In genomic region chr22:11628651-11629511, GRCh38 we compare ENCODE assay signal across 16 cellular contexts.
DNase-seq lines count a peak whose midpoint lies in the region; ATAC-seq and TF ChIP-seq lines count a peak whose summit lies in the region.
"Had no signal": no experiment of that assay in that cellular context is flagged by ENCODE, and none has a peak within 500 bp of the region (broad histone marks: within the 10 kb centered on the region; RNA-seq: fewer than 3 reads in every experiment).

No MANE protein-coding gene starts in this region.

- intact Hi-C loops in posterior vena cava (cut with DNase I): no loop called here
- intact Hi-C loops in gastrocnemius medialis (cut with DNase I; ENCODE audit: low total_unique reads): no loop called here

- no peaks in the 10 kb centered on the region for H3K36me3 ChIP-seq in BLaER1
- no peaks in the 10 kb centered on the region for H3K36me3 ChIP-seq in H7 (replicated peaks; ENCODE audit: control insufficient read depth, insufficient read depth, low read length)
- H3K36me3 ChIP-seq in gastrocnemius medialis: no peaks in the 10 kb centered on the region

- in situ Hi-C loops in gastrocnemius medialis (cut with MboI; ENCODE audit: low sequenced_read_pairs in 4 of 4): no loop called here

- ATAC-seq in left lobe of liver: no peak
- no peak for ATAC-seq in gastrocnemius medialis
- ATAC-seq: GM23338 had no signal

- no peak overlapping the region for H3K9ac ChIP-seq in BLaER1

- H3K4me1 ChIP-seq in BLaER1 (no peaks in the 10 kb centered on the region), gastrocnemius medialis (no peaks in the 10 kb centered on the region)
- H3K4me1 ChIP-seq: Caco-2 had no signal

- H3K27ac ChIP-seq in BLaER1 (no peak overlapping the region), gastrocnemius medialis (no peak overlapping the region)
- H3K27ac ChIP-seq: HL-60 had no signal

- DNase-seq in H7 (peak; percentile 43), left lobe of liver (ENCODE audit: low spot score) (peak; percentile 43), posterior vena cava (ENCODE audit: low spot score) (peak; percentile 85), gastrocnemius medialis (no peak), NCI-H69 (lab: John Stamatoyannopoulos, UW) (no peak), HuH-7.5 (ENCODE audit: low spot score) (no peak)
- DNase-seq in activated CD4-positive, CD25-positive, alpha-beta regulatory T cell treated with anti-CD3 and anti-CD28 coated beads, Interleukin-2, amount 50 U/mL, for 72 hours: no peak
- DNase-seq: Caco-2, KG1, NCI-H1092, NCI-H1694 treated with DMSO at 0.1 percent for 48 hours, NCI-H446, NCI-H774 had no signal

- H3K4me3 ChIP-seq in BLaER1: peak overlapping the region; percentile 54
- no peak overlapping the region for H3K4me3 ChIP-seq in H7 (ENCODE audit: insufficient read depth, low read depth, low read length)
- H3K4me3 ChIP-seq in gastrocnemius medialis: no peak overlapping the region
- H3K4me3 ChIP-seq: GM23338 had no signal

- H4K20me1 ChIP-seq in BLaER1: no peaks in the 10 kb centered on the region

- H3K27me3 ChIP-seq in BLaER1 (no peaks in the 10 kb centered on the region; the same call in 1 of the 2 replicates), H7 (ENCODE audit: control insufficient read depth, insufficient read depth, low read length) (no peaks in the 10 kb centered on the region), gastrocnemius medialis (no peaks in the 10 kb centered on the region)

- H3K9me3 ChIP-seq in BLaER1 (peaks cover 56% of the 10 kb centered on the region), gastrocnemius medialis (no peaks in the 10 kb centered on the region)

- no peak overlapping the region for H3K4me2 ChIP-seq in BLaER1
- H3K4me2 ChIP-seq: GM23338 had no signal

- no peak for TF ChIP-seq CTCF in gastrocnemius medialis (IDR thresholded peaks at IDR 0.05 in 4 of 5, conservative IDR thresholded peaks at IDR 0.05 in 1 of 5)

- TF ChIP-seq POLR2A in gastrocnemius medialis (IDR thresholded peaks at IDR 0.05): no peak

Comparison
In these comparisons a context has a peak if more than half of its experiments do, and no peak if none do; other contexts are left out.
1. DNase-seq: peak in H7 (single experiment), left lobe of liver (single experiment) and posterior vena cava (single experiment); none in gastrocnemius medialis (0 of 2), NCI-H69 (single experiment), activated CD4-positive, CD25-positive, alpha-beta regulatory T cell treated with anti-CD3 and anti-CD28 coated beads, Interleukin-2, amount 50 U/mL, for 72 hours (single experiment) and HuH-7.5 (single experiment).